In genomic region chr3:124634210-124635168, GRCh38 we compare ENCODE assay signal across 13 cellular contexts.
DNase-seq lines count a peak whose midpoint lies in the region; ATAC-seq and TF ChIP-seq lines count a peak whose summit lies in the region.
"Had no signal": no experiment of that assay in that cellular context is flagged by ENCODE, and none has a peak within 500 bp of the region (broad histone marks: within the 10 kb centered on the region; RNA-seq: fewer than 3 reads in every experiment).

No MANE protein-coding gene starts in this region.

- TF ChIP-seq CTCF in hepatocyte (IDR thresholded peaks at IDR 0.05; ENCODE audit: poor library complexity) (no peak), transverse colon (IDR thresholded peaks at IDR 0.05) (no peak)

- H4K20me1 ChIP-seq in hepatocyte (ENCODE audit: insufficient read depth, poor library complexity, severe bottlenecking), result no peaks in the 10 kb centered on the region

- TF ChIP-seq EP300 in transverse colon (IDR thresholded peaks at IDR 0.05; ENCODE audit: low read depth), result no peak

- H3K4me2 ChIP-seq in hepatocyte, result peak overlapping the region; percentile 63

- peak overlapping the region; percentile 97 for H3K27ac ChIP-seq in hepatocyte
- H3K27ac ChIP-seq in transverse colon, result peak overlapping the region; percentile 85 to 88 (median 86)
- H3K27ac ChIP-seq: 22Rv1, gastrocnemius medialis had no signal

- peak; percentile 66 for TF ChIP-seq POLR2A in transverse colon (IDR thresholded peaks at IDR 0.05)

- in situ Hi-C loops in transverse colon (cut with MboI; ENCODE audit: low pct_ligation_motif_present in 1 of 4, low pct_unique_long_range_greater_than_20kb in 1 of 4, low sequenced_read_pairs in 3 of 4), result no loop called here

- H3K9me2 ChIP-seq in hepatocyte (replicated peaks; ENCODE audit: insufficient read depth), result no peaks in the 10 kb centered on the region

- DNase-seq in NCI-H526 (lab: John Stamatoyannopoulos, UW), result peak; percentile 15 to 46
- no peak for DNase-seq in NCI-H526 treated with DMSO at 0.1 percent for 48 hours (lab: John Stamatoyannopoulos, UW)
- DNase-seq in hepatocyte (ENCODE audit: low spot score), result peak; percentile 69
- DNase-seq in transverse colon, result peak; percentile 66
- DNase-seq in amniotic stem cell (lab: John Stamatoyannopoulos, UW), result no peak
- DNase-seq: activated CD8-positive, alpha-beta memory T cell treated with anti-CD3 and anti-CD28 coated beads, Interleukin-2, amount 50 U/mL, for 48 hours; amygdala; gastrocnemius medialis; NCI-H1048 had no signal

- peaks cover 57% of the 10 kb centered on the region for H3K4me1 ChIP-seq in hepatocyte (ENCODE audit: insufficient read depth)
- peaks cover 12 to 58% (median 33%) of the 10 kb centered on the region in 4 donors for H3K4me1 ChIP-seq in transverse colon

- no peaks in the 10 kb centered on the region for H3K9me3 ChIP-seq in hepatocyte (ENCODE audit: low read depth)
- H3K9me3 ChIP-seq in transverse colon, result no peaks in the 10 kb centered on the region
- H3K9me3 ChIP-seq: gastrocnemius medialis had no signal

- ATAC-seq in HG03354 (IDR thresholded peaks at IDR 0.05; ENCODE audit: poor library complexity, severe bottlenecking, unreplicated experiment) (peak; percentile 73), GM18870 (IDR thresholded peaks at IDR 0.05; ENCODE audit: unreplicated experiment) (no peak), GM19397 (IDR thresholded peaks at IDR 0.05; ENCODE audit: unreplicated experiment) (no peak)
- ATAC-seq: gastrocnemius medialis had no signal

- WGBS in hepatocyte (ENCODE audit: low lambda C conversion rate, missing lambda C conversion rate), result 76% methylated on average over 15 of the region's 15 CpGs
- WGBS in transverse colon (ENCODE audit: low coverage in 1 of 2), 2 donors, result 74 to 83% methylated on average over 5 to 15 of the region's 15 CpGs

- H3K27me3 ChIP-seq in hepatocyte (no peaks in the 10 kb centered on the region), transverse colon (no peaks in the 10 kb centered on the region)
- H3K27me3 ChIP-seq: gastrocnemius medialis had no signal

- no peak overlapping the region for H2AFZ ChIP-seq in hepatocyte

- H3K79me2 ChIP-seq in hepatocyte, result peaks cover 28% of the 10 kb centered on the region

- H3K4me3 ChIP-seq in hepatocyte (no peak overlapping the region), transverse colon (no peak overlapping the region)
- H3K4me3 ChIP-seq: gastrocnemius medialis had no signal

- H3K36me3 ChIP-seq in hepatocyte (replicated peaks; ENCODE audit: insufficient read depth, low read depth) (no peaks in the 10 kb centered on the region), transverse colon (no peaks in the 10 kb centered on the region)

- intact Hi-C loops in transverse colon (cut with DNase I; ENCODE audit: low total_unique reads), result no loop called here

Comparison
In these comparisons a context has a peak if more than half of its experiments do, and no peak if none do; other contexts are left out.
1. DNase-seq: peak in NCI-H526 (2 of 2), hepatocyte (single experiment) and transverse colon (single experiment); none in NCI-H526 treated with DMSO at 0.1 percent for 48 hours (single experiment) and amniotic stem cell (single experiment).